15 cellular contexts compared by ENCODE assay signal in genomic region chr1:111665527-111665926, GRCh38. TPM values are rescaled to one million over a fixed set of nuclear protein-coding genes. Genes with fewer than 3 reads are reported as not detected.
DNase-seq lines count a peak whose midpoint lies in the region; ATAC-seq and TF ChIP-seq lines count a peak whose summit lies in the region.
"Had no signal": no experiment of that assay in that cellular context is flagged by ENCODE, and none has a peak within 500 bp of the region (broad histone marks: within the 10 kb centered on the region; RNA-seq: fewer than 3 reads in every experiment).

No MANE protein-coding gene starts in this region.

- CTCF ChIA-PET in activated naive CD4-positive, alpha-beta T cell treated with anti-CD3 and anti-CD28 coated beads, Interleukin-2, amount 10 ng/mL, durations not matched to agents 7 days and 5 days (lab: Charles Lee) = interaction anchor here (0.6 to 3.0 kb wide), 4 partner anchors 73 to 236 kb away, joined by 3 to 9 read pairs (median 4); no protein-coding TSS in a partner anchor
- CTCF ChIA-PET in T-cell (lab: Charles Lee) = interaction anchor here in 1 of 2 donors (2.4 kb wide), 1 partner anchor 157 kb away, joined by 13 read pairs; no protein-coding TSS in a partner anchor

- H3K27me3 ChIP-seq in CD4-positive, CD25-positive, alpha-beta regulatory T cell (ENCODE audit: control insufficient read depth, insufficient read depth, low read length) = no peaks in the 10 kb centered on the region
- H3K27me3 ChIP-seq in psoas muscle (ENCODE audit: insufficient read depth in 3 of 3, low read length in 2 of 3) = no peaks in the 10 kb centered on the region

- peaks cover 6% of the 10 kb centered on the region for H3K36me3 ChIP-seq in CD4-positive, CD25-positive, alpha-beta regulatory T cell (ENCODE audit: control insufficient read depth, insufficient read depth, low read length)
- no peaks in the 10 kb centered on the region for H3K36me3 ChIP-seq in psoas muscle (ENCODE audit: insufficient read depth in 1 of 2, low read depth in 1 of 2)

- no peak overlapping the region for H3K4me3 Mint-ChIP-seq in activated naive CD4-positive, alpha-beta T cell treated with anti-CD3 and anti-CD28 coated beads, Interleukin-2, amount 10 ng/mL, durations not matched to agents 7 days and 5 days
- peak overlapping the region in 3 of 4 donors; percentile 9 to 25 (median 11) for H3K4me3 Mint-ChIP-seq in CD4-positive, CD25-positive, alpha-beta regulatory T cell
- no peak overlapping the region for H3K4me3 Mint-ChIP-seq in T-cell
- H3K4me3 Mint-ChIP-seq: HFFc6 had no signal

- H3K4me3 ChIP-seq in CD4-positive, CD25-positive, alpha-beta regulatory T cell (ENCODE audit: low read depth, low read length) = no peak overlapping the region
- no peak overlapping the region for H3K4me3 ChIP-seq in psoas muscle

- peaks cover 45% of the 10 kb centered on the region for H3K4me1 ChIP-seq in CD4-positive, CD25-positive, alpha-beta regulatory T cell (ENCODE audit: control insufficient read depth, insufficient read depth, low read length, poor library complexity, severe bottlenecking)
- H3K4me1 ChIP-seq in psoas muscle = peaks cover 47% of the 10 kb centered on the region

- H3K27me3 Mint-ChIP-seq in activated naive CD4-positive, alpha-beta T cell treated with anti-CD3 and anti-CD28 coated beads, Interleukin-2, amount 10 ng/mL, durations not matched to agents 7 days and 5 days = no peaks in the 10 kb centered on the region
- no peaks in the 10 kb centered on the region for H3K27me3 Mint-ChIP-seq in CD4-positive, CD25-positive, alpha-beta regulatory T cell
- no peaks in the 10 kb centered on the region for H3K27me3 Mint-ChIP-seq in T-cell

- intact Hi-C loops in psoas muscle (cut with DNase I) = no loop called here
- intact Hi-C loops in sciatic nerve (cut with DNase I) = no loop called here

- no peak for TF ChIP-seq CTCF in psoas muscle (IDR thresholded peaks at IDR 0.05)

- no peak for DNase-seq in activated naive CD4-positive, alpha-beta T cell treated with anti-CD3 and anti-CD28 coated beads, Interleukin-2, amount 10 ng/mL, durations not matched to agents 7 days and 5 days
- DNase-seq in activated naive CD4-positive, alpha-beta T cell (lab: John Stamatoyannopoulos, UW) = no peak
- no peak for DNase-seq in CD4-positive, CD25-positive, alpha-beta regulatory T cell
- DNase-seq in T-cell (no peak), psoas muscle (no peak), sciatic nerve (ENCODE audit: low spot score) (no peak), HUDEP-2 (lab: John Stamatoyannopoulos, UW; ENCODE audit: unreplicated experiment in 76 of 76) (no peak)
- DNase-seq: DND-41, GDM1, HFFc6, NCI-H1436, NCI-H2029 treated with DMSO at 0.1 percent for 48 hours, NCI-H510A had no signal

- ATAC-seq in CD4-positive, CD25-positive, alpha-beta regulatory T cell (ENCODE audit: low read depth in 2 of 2) = no peak
- no peak for ATAC-seq in T-cell (replicated peaks in 1 of 4)
- peak in 3 of 4 donors; percentile 55 to 79 (median 66) for ATAC-seq in psoas muscle
- no peak for ATAC-seq in GM21390 (IDR thresholded peaks at IDR 0.05; ENCODE audit: unreplicated experiment)
- ATAC-seq in sciatic nerve = no peak
- ATAC-seq: Panc1 had no signal

- H3K36me3 Mint-ChIP-seq in activated naive CD4-positive, alpha-beta T cell treated with anti-CD3 and anti-CD28 coated beads, Interleukin-2, amount 10 ng/mL, durations not matched to agents 7 days and 5 days = peaks cover 32% of the 10 kb centered on the region
- peaks cover 6% of the 10 kb centered on the region for H3K36me3 Mint-ChIP-seq in CD4-positive, CD25-positive, alpha-beta regulatory T cell
- H3K36me3 Mint-ChIP-seq in T-cell = peaks cover 21% of the 10 kb centered on the region

- peak overlapping the region; percentile 25 for H3K27ac Mint-ChIP-seq in activated naive CD4-positive, alpha-beta T cell treated with anti-CD3 and anti-CD28 coated beads, Interleukin-2, amount 10 ng/mL, durations not matched to agents 7 days and 5 days
- H3K27ac Mint-ChIP-seq in CD4-positive, CD25-positive, alpha-beta regulatory T cell = peak overlapping the region in 2 of 3 donors; percentile 54 to 57
- peak overlapping the region; percentile 45 to 56 for H3K27ac Mint-ChIP-seq in T-cell
- H3K27ac Mint-ChIP-seq: HFFc6 had no signal

- no peaks in the 10 kb centered on the region for H3K9me3 ChIP-seq in CD4-positive, CD25-positive, alpha-beta regulatory T cell (ENCODE audit: control insufficient read depth in 2 of 2, low read length in 2 of 2)
- H3K9me3 ChIP-seq in psoas muscle = no peaks in the 10 kb centered on the region

- H3K27ac ChIP-seq in CD4-positive, CD25-positive, alpha-beta regulatory T cell (ENCODE audit: insufficient read depth, low read length, poor library complexity, severe bottlenecking) = peak overlapping the region; percentile 7
- H3K27ac ChIP-seq in psoas muscle = peak overlapping the region; percentile 65

- peaks cover 44% of the 10 kb centered on the region for H3K4me1 Mint-ChIP-seq in activated naive CD4-positive, alpha-beta T cell treated with anti-CD3 and anti-CD28 coated beads, Interleukin-2, amount 10 ng/mL, durations not matched to agents 7 days and 5 days
- peaks cover 56 to 82% (median 67%) of the 10 kb centered on the region in 4 donors for H3K4me1 Mint-ChIP-seq in CD4-positive, CD25-positive, alpha-beta regulatory T cell
- peaks cover 76 to 81% (median 79%) of the 10 kb centered on the region in 3 donors for H3K4me1 Mint-ChIP-seq in T-cell

- H3K9me3 Mint-ChIP-seq in activated naive CD4-positive, alpha-beta T cell treated with anti-CD3 and anti-CD28 coated beads, Interleukin-2, amount 10 ng/mL, durations not matched to agents 7 days and 5 days = no peaks in the 10 kb centered on the region
- no peaks in the 10 kb centered on the region for H3K9me3 Mint-ChIP-seq in CD4-positive, CD25-positive, alpha-beta regulatory T cell
- no peaks in the 10 kb centered on the region for H3K9me3 Mint-ChIP-seq in T-cell
- H3K9me3 Mint-ChIP-seq: HFFc6 had no signal

- POLR2A ChIA-PET in T-cell (lab: Charles Lee) = interaction anchor here in 1 of 2 donors (0.6 to 1.0 kb wide), 2 partner anchors 9 to 50 kb away, joined by 3 to 6 read pairs; no protein-coding TSS in a partner anchor

RNA-seq across cellular contexts. Expression of gene RAP1A, which starts 45.9 kb away (rescaled TPM):
- total RNA-seq in CD4-positive, CD25-positive, alpha-beta regulatory T cell = 143 TPM
- polyA plus RNA-seq in CD4-positive, CD25-positive, alpha-beta regulatory T cell = 10 to 100 TPM; 72.8 to 91.3 (median 78.2) TPM
- total RNA-seq in T-cell = 100 to 1,000 TPM in 4 of 5 donors, 10 to 100 TPM in 1; 95.0 to 108 (median 103) TPM
- total RNA-seq in psoas muscle = 10 to 100 TPM; 63.6 to 94.8 (median 73.8) TPM
- 100 to 1,000 TPM in 2 of 3 donors, 10 to 100 TPM in 1; 64.2 to 235 (median 102) TPM for polyA plus RNA-seq in psoas muscle
- total RNA-seq in sciatic nerve = 97.0 TPM

Comparison
In these comparisons a context has a peak if more than half of its experiments do, and no peak if none do; other contexts are left out.
1. H3K4me3 Mint-ChIP-seq: peak in CD4-positive, CD25-positive, alpha-beta regulatory T cell (3 of 4); none in activated naive CD4-positive, alpha-beta T cell treated with anti-CD3 and anti-CD28 coated beads, Interleukin-2, amount 10 ng/mL, durations not matched to agents 7 days and 5 days (single experiment) and T-cell (0 of 3).
2. ATAC-seq: peak in psoas muscle (3 of 4); none in CD4-positive, CD25-positive, alpha-beta regulatory T cell (0 of 2), T-cell (0 of 4), GM21390 (single experiment) and sciatic nerve (single experiment).
3. Peak in every context shown above with its lines, with median percentiles within 50 percentile points of each other: H3K27ac Mint-ChIP-seq.